3 cellular contexts compared by ENCODE assay signal in genomic region chr16:26098206-26098605, GRCh38.
A peak's percentile ranks its signal among the peaks of the same experiment; 100 is the strongest.
DNase-seq lines count a peak whose midpoint lies in the region; ATAC-seq, FAIRE-seq and TF ChIP-seq lines count a peak whose summit lies in the region.
"Not testable (repeated sequence)": the region's sequence is repeated elsewhere in the genome, so short reads cannot be mapped to it uniquely, and the experiment has no call there.

No MANE protein-coding gene starts in this region.

- not testable (repeated sequence) for TF ChIP-seq RAD21 in K562 (CRISPR knock-in tag; conservative IDR thresholded peaks at IDR 0.05 in 1 of 2, IDR thresholded peaks at IDR 0.05 in 1 of 2)

- not testable (repeated sequence) for H3K4me3 ChIP-seq in A673 (ENCODE audit: low read depth, low read length, poor library complexity, severe bottlenecking); HEK293 (ENCODE audit: low read depth, low read length); K562

- not testable (repeated sequence) for TF ChIP-seq CTCF in A673 (conservative IDR thresholded peaks at IDR 0.05; ENCODE audit: low read depth, low read length); HEK293 (tag by site-specific recombination; IDR thresholded peaks at IDR 0.05); K562 (IDR thresholded peaks at IDR 0.05 in 2 of 3, conservative IDR thresholded peaks at IDR 0.05 in 1 of 3; ENCODE audit: insufficient read depth in 2 of 3, low read depth in 1 of 3, low read length in 3 of 3)

- TF ChIP-seq POLR2A in K562 (conservative IDR thresholded peaks at IDR 0.05), result not testable (repeated sequence)

- not testable (repeated sequence) for H3K9ac ChIP-seq in K562 (ENCODE audit: insufficient read depth in 1 of 2, low read depth in 2 of 2, low read length in 2 of 2)

- ATAC-seq in K562, result not testable (repeated sequence)

- not testable (repeated sequence) for H3K9me1 ChIP-seq in K562 (ENCODE audit: control insufficient read depth, insufficient read depth, low read length)

- not testable (repeated sequence) for H3K4me1 ChIP-seq in A673 (ENCODE audit: insufficient read depth, low read length, poor library complexity, severe bottlenecking); HEK293 (ENCODE audit: control insufficient read depth, insufficient read depth, low read length); K562 (replicated peaks in 1 of 2; ENCODE audit: control insufficient read depth in 2 of 2, insufficient read depth in 2 of 2, low read length in 2 of 2)

- H3K27me3 ChIP-seq in A673 (replicated peaks; ENCODE audit: insufficient read depth, low read depth, low read length, poor library complexity); K562 (ENCODE audit: control insufficient read depth in 2 of 2, insufficient read depth in 2 of 2, low read length in 2 of 2): not testable (repeated sequence)

- FAIRE-seq in K562 (lab: Jason Lieb, UNC), result not testable (repeated sequence)

- in situ Hi-C loops in K562 (cut with MboI), result not testable (repeated sequence)

- not testable (repeated sequence) for H3K9me3 ChIP-seq in A673 (ENCODE audit: low read depth, low read length, poor library complexity, severe bottlenecking); HEK293 (ENCODE audit: control insufficient read depth, insufficient read depth, low read depth, low read length); K562 (replicated peaks; ENCODE audit: control insufficient read depth, insufficient read depth, low read depth, low read length)

- intact Hi-C loops in A673 (cut with micrococcal nuclease; ENCODE audit: unreplicated experiment), result not testable (repeated sequence)
- intact Hi-C loops in K562 (cut with micrococcal nuclease), result loop anchor here (10.0 kb wide), 1 partner anchor 373 kb away; no protein-coding TSS in a partner anchor

- peak; percentile 11 for DNase-seq in A673 (ENCODE audit: low spot score)
- not testable (repeated sequence) for DNase-seq in K562 (ENCODE audit: extremely low read depth in 1 of 4, low spot score in 3 of 4)

- POLR2A ChIA-PET in A673 (lab: Charles Lee; ENCODE audit: low non-redundant PET); HEK293 (lab: Yijun Ruan, JAX); K562 (lab: Yijun Ruan, JAX): not testable (repeated sequence)

- H3K4me2 ChIP-seq in K562 (ENCODE audit: insufficient read depth, low read length), result not testable (repeated sequence)

- H4K20me1 ChIP-seq in K562 (replicated peaks; ENCODE audit: control insufficient read depth, insufficient read depth, low read length), result not testable (repeated sequence)

- CTCF ChIA-PET in A673 (lab: Charles Lee); HEK293 (lab: Yijun Ruan, JAX); K562 (lab: Yijun Ruan, JAX; ENCODE audit: low intra/inter-chr PET ratio): not testable (repeated sequence)

- WGBS in K562 (ENCODE audit: insufficient coverage, low coverage, missing lambda C conversion rate), result 13% methylated on average over 3 of the region's 3 CpGs

- not testable (repeated sequence) for H3K36me3 ChIP-seq in A673 (ENCODE audit: insufficient read depth, low read length, poor library complexity, severe bottlenecking); HEK293 (ENCODE audit: control insufficient read depth in 2 of 2, insufficient read depth in 1 of 2, low read length in 2 of 2); K562 (ENCODE audit: control insufficient read depth, insufficient read depth, low read length)

- not testable (repeated sequence) for TF ChIP-seq EP300 in K562 (IDR thresholded peaks at IDR 0.05; ENCODE audit: low read length)

- H2AFZ ChIP-seq in K562 (ENCODE audit: low read depth, low read length), result not testable (repeated sequence)

- not testable (repeated sequence) for BruUV-seq in A673 (replicated peaks; lab: Mats Ljungman, UMichigan); K562 (replicated peaks; lab: Mats Ljungman, UMichigan)

- H3K27ac ChIP-seq in A673 (ENCODE audit: low read depth, low read length, poor library complexity, severe bottlenecking); HEK293 (ENCODE audit: extremely low read depth, low read depth, low read length); K562 (ENCODE audit: extremely low read depth, low read depth, low read length): not testable (repeated sequence)

- not testable (repeated sequence) for H3K79me2 ChIP-seq in K562 (ENCODE audit: control insufficient read depth, insufficient read depth, low read length)

TF ChIP-seq in HEK293, 187 proteins besides CTCF, POLR2A, EP300 and RAD21:
- TF ChIP-seq ZNF146 (tag by site-specific recombination; IDR thresholded peaks at IDR 0.05), result peak; percentile 82

TF ChIP-seq in K562, 482 proteins besides CTCF, POLR2A, EP300 and RAD21:
- TF ChIP-seq ZNF146 (CRISPR knock-in tag; IDR thresholded peaks at IDR 0.05; ENCODE audit: unreplicated experiment) (peak; percentile 82), NFIC (IDR thresholded peaks at IDR 0.05) (peak; percentile 43; the same call in 1 of the 2 replicates)
